ENCODE assay signal across 1 cellular context in genomic region chr6:35960192-35960591, GRCh38.
TF ChIP-seq lines count a peak whose summit lies in the region.

No MANE protein-coding gene starts in this region.

TF ChIP-seq in IMR-90, 13 proteins besides CTCF, POLR2A, EP300 and RAD21 (continued from another document):
- TF ChIP-seq CEBPB (IDR thresholded peaks at IDR 0.05; ENCODE audit: low read depth, low read length) (no peak), MAFK (IDR thresholded peaks at IDR 0.05; ENCODE audit: low read depth, low read length) (no peak), RFX5 (IDR thresholded peaks at IDR 0.05; ENCODE audit: low read depth, low read length) (no peak), SMC3 (IDR thresholded peaks at IDR 0.05; ENCODE audit: low read depth, low read length) (no peak), RCOR1 (IDR thresholded peaks at IDR 0.05; ENCODE audit: insufficient replicate concordance, low read length) (no peak), USF2 (IDR thresholded peaks at IDR 0.05; ENCODE audit: low read depth, low read length) (no peak), BHLHE40 (IDR thresholded peaks at IDR 0.05; ENCODE audit: low read depth, low read length) (no peak), MAZ (IDR thresholded peaks at IDR 0.05; ENCODE audit: borderline replicate concordance, low read depth, low read length) (no peak), MXI1 (IDR thresholded peaks at IDR 0.05; ENCODE audit: borderline replicate concordance, low read depth, low read length) (no peak), NFE2L2 (IDR thresholded peaks at IDR 0.05; ENCODE audit: low read depth, low read length) (no peak)
TF ChIP-seq in IMR-90: peak in this region for 0.
